Comparison of ENCODE assay signal across 8 cellular contexts in genomic region chr2:175003875-175004729, GRCh38. TPM values are rescaled to one million over a fixed set of nuclear protein-coding genes. Genes with fewer than 3 reads are reported as not detected.
DNase-seq lines count a peak whose midpoint lies in the region; ATAC-seq and TF ChIP-seq lines count a peak whose summit lies in the region.

No MANE protein-coding gene starts in this region.

- 12% methylated on average over 13 of the region's 16 CpGs for WGBS in SK-N-SH (ENCODE audit: low lambda C conversion rate)

- ATAC-seq in HCT116, result peak; percentile 50
- no peak for ATAC-seq in HG02840 (IDR thresholded peaks at IDR 0.05; ENCODE audit: low FRiP score, unreplicated experiment)

- no peak for TF ChIP-seq CTCF in HCT116 (IDR thresholded peaks at IDR 0.05 in 2 of 3, conservative IDR thresholded peaks at IDR 0.05 in 1 of 3; ENCODE audit: borderline replicate concordance in 1 of 3, insufficient read depth in 1 of 3, low read depth in 2 of 3, low read length in 2 of 3)
- TF ChIP-seq CTCF in SK-N-SH (IDR thresholded peaks at IDR 0.05), result no peak
- TF ChIP-seq CTCF in foreskin fibroblast (IDR thresholded peaks at IDR 0.05; ENCODE audit: low read depth, low read length), result no peak

- H3K9ac ChIP-seq in HCT116 (ENCODE audit: low read length), result no peak overlapping the region
- H3K9ac ChIP-seq in SK-N-SH, result peak overlapping the region; percentile 82; the same call in 1 of the 2 replicates

- H3K4me1 ChIP-seq in HCT116 (ENCODE audit: control insufficient read depth in 1 of 2, insufficient read depth in 2 of 2, low read length in 2 of 2), result peaks cover 3 to 13% of the 10 kb centered on the region in 2 experiments; a peak in 3 of 4 replicates
- H3K4me1 ChIP-seq in SK-N-SH (ENCODE audit: control insufficient read depth in 1 of 2, insufficient read depth in 2 of 2, low read depth in 1 of 2, low read length in 1 of 2), result peaks cover 0 to 29% of the 10 kb centered on the region in 2 experiments

- H3K4me2 ChIP-seq in HCT116 (ENCODE audit: low read length) (peak overlapping the region; percentile 81), SK-N-SH (peak overlapping the region; percentile 72)

- no peak for TF ChIP-seq EP300 in SK-N-SH (IDR thresholded peaks at IDR 0.05; ENCODE audit: borderline replicate concordance in 1 of 2, low read depth in 1 of 2, low read length in 1 of 2)

- H3K4me3 ChIP-seq in HCT116 (replicated peaks in 1 of 2; ENCODE audit: low read depth in 1 of 2, low read length in 2 of 2), result peak overlapping the region; percentile 48 to 60
- peak overlapping the region; percentile 70 to 88 for H3K4me3 ChIP-seq in SK-N-SH (ENCODE audit: low read depth in 2 of 2, low read length in 1 of 2)
- H3K4me3 ChIP-seq in foreskin fibroblast (ENCODE audit: low read depth in 1 of 2, low read length in 2 of 2), result peak overlapping the region; percentile 63 to 68

- H3F3A ChIP-seq in SK-N-SH (replicated peaks; ENCODE audit: insufficient read depth), result peaks cover 9% of the 10 kb centered on the region

- H3K9me2 ChIP-seq in HCT116 (ENCODE audit: insufficient read depth) (no peaks in the 10 kb centered on the region), SK-N-SH (no peaks in the 10 kb centered on the region)

- H4K20me1 ChIP-seq in HCT116 (ENCODE audit: insufficient read depth) (no peaks in the 10 kb centered on the region), SK-N-SH (ENCODE audit: insufficient read depth) (no peaks in the 10 kb centered on the region)

- TF ChIP-seq POLR2A in HCT116 (IDR thresholded peaks at IDR 0.05; ENCODE audit: borderline replicate concordance, extremely low read depth, insufficient read depth, insufficient read length), result no peak

- H2AFZ ChIP-seq in HCT116 (ENCODE audit: low read depth, low read length, poor library complexity, severe bottlenecking), result peak overlapping the region; percentile 27
- peak overlapping the region; percentile 92; the same call in 1 of the 2 replicates for H2AFZ ChIP-seq in SK-N-SH (ENCODE audit: low read depth)

- no peak overlapping the region for H3K27ac ChIP-seq in HCT116 (ENCODE audit: low read depth, low read length)
- H3K27ac ChIP-seq in SK-N-SH (ENCODE audit: low read depth in 2 of 2, low read length in 1 of 2), result peak overlapping the region; percentile 29 to 96; a peak in 3 of 4 replicates

- intact Hi-C loops in HCT116 (cut with micrococcal nuclease), result no loop called here

- H3K36me3 ChIP-seq in HCT116 (ENCODE audit: control insufficient read depth in 1 of 2, insufficient read depth in 2 of 2, low read length in 2 of 2) (no peaks in the 10 kb centered on the region), SK-N-SH (replicated peaks in 1 of 2; ENCODE audit: control insufficient read depth in 1 of 2, insufficient read depth in 2 of 2, low read length in 1 of 2) (no peaks in the 10 kb centered on the region)

- peak; percentile 66 for DNase-seq in COLO668 (lab: John Stamatoyannopoulos, UW; ENCODE audit: unreplicated experiment)
- no peak for DNase-seq in HCT116 (ENCODE audit: low read depth, low spot score)
- no peak for DNase-seq in SK-N-SH
- peak in 1 of 2 donors; percentile 45 for DNase-seq in foreskin fibroblast
- peak; percentile 69 for DNase-seq in retina
- DNase-seq in RPMI8226, result no peak
- DNase-seq in stimulated activated CD4-positive, alpha-beta T cell treated with anti-CD3 and anti-CD28 coated beads, Interleukin-1b, Interleukin-23, amount 100 ng/mL, for 48 hours, result no peak

- CTCF ChIA-PET in HCT116 (lab: Charles Lee), result interaction anchor here (1.5 kb wide), 2 partner anchors 233 to 255 kb away, joined by 3 to 5 read pairs; no protein-coding TSS in a partner anchor
- CTCF ChIA-PET in SK-N-SH (lab: Yijun Ruan, JAX), result interaction anchor here (0.8 to 4.5 kb wide), 7 partner anchors 8 to 307 kb away, joined by 3 to 29 read pairs (median 5); no protein-coding TSS in a partner anchor

- H3K9me3 ChIP-seq in HCT116 (ENCODE audit: control insufficient read depth in 1 of 2, insufficient read depth in 1 of 2, low read depth in 1 of 2, low read length in 2 of 2) (no peaks in the 10 kb centered on the region), SK-N-SH (no peaks in the 10 kb centered on the region)

- RAD21 ChIA-PET in HCT116 (lab: Charles Lee; ENCODE audit: low non-redundant PET in 1 of 2, low total read pairs in 2 of 2, uncharacterized antibody in 2 of 2, unreplicated experiment in 2 of 2), result no interaction called here

- H3K79me2 ChIP-seq in HCT116 (ENCODE audit: insufficient read depth, low read length) (no peaks in the 10 kb centered on the region), SK-N-SH (ENCODE audit: insufficient read depth) (peaks cover 38% of the 10 kb centered on the region)

- POLR2A ChIA-PET in HCT116 (lab: Charles Lee), result interaction anchor here (1.2 kb wide), 1 partner anchor 16 kb away, joined by 5 read pairs; no protein-coding TSS in a partner anchor
- POLR2A ChIA-PET in SK-N-SH (lab: Yijun Ruan, JAX), result interaction anchor here (0.7 to 1.7 kb wide), 6 partner anchors 7 to 232 kb away, joined by 3 to 14 read pairs (median 4); partner anchors contain the start of gene ATF2

- TF ChIP-seq RAD21 in HCT116 (IDR thresholded peaks at IDR 0.05; ENCODE audit: low read depth) (no peak), SK-N-SH (IDR thresholded peaks at IDR 0.05; ENCODE audit: low read length) (no peak)

- H3K27me3 ChIP-seq in HCT116 (ENCODE audit: insufficient read depth, low read length) (peaks cover 42% of the 10 kb centered on the region), SK-N-SH (ENCODE audit: insufficient read depth) (no peaks in the 10 kb centered on the region)

- BruUV-seq in HCT116 (replicated peaks; lab: Mats Ljungman, UMichigan), result no TSS peak

TF ChIP-seq in HCT116, 20 proteins besides CTCF, POLR2A, EP300 and RAD21:
- TF ChIP-seq EZH2 (IDR thresholded peaks at IDR 0.05), result no peak

TF ChIP-seq in SK-N-SH, 30 proteins besides CTCF, POLR2A, EP300 and RAD21:
- TF ChIP-seq REST (IDR thresholded peaks at IDR 0.05; ENCODE audit: low read depth, low read length), result 0 out of 2 replicates have a peak, but pooled peaks have one; percentile 13
- no peak for TF ChIP-seq NRF1 (IDR thresholded peaks at IDR 0.05; ENCODE audit: low read depth, low read length)
- peak; percentile 20; the same call in 1 of the 2 replicates for TF ChIP-seq MAX (IDR thresholded peaks at IDR 0.05; ENCODE audit: low read depth)

RNA-seq across cellular contexts. Expression of gene CHN1, which starts 1.1 kb away (rescaled TPM):
- total RNA-seq in HCT116 (2021; ENCODE audit: unreplicated experiment), result 3.6 TPM
- polyA plus RNA-seq in HCT116 (2012), result 1.7 and 1.8 TPM in 2 replicates
- polyA plus RNA-seq in SK-N-SH (2012; rRNA removed), result 31.6 and 46.9 TPM in 2 replicates
- 45.3 and 56.3 TPM in 2 replicates for polyA plus RNA-seq in SK-N-SH (2012; cell fraction: cytosol; rRNA removed)
- polyA plus RNA-seq in SK-N-SH (2012; cell fraction: nucleus; rRNA removed), result 13.8 and 27.9 TPM in 2 replicates

Comparison
In these comparisons a context has a peak if more than half of its experiments do, and no peak if none do; other contexts are left out.
1. DNase-seq: peak in COLO668 (single experiment) and retina (single experiment); none in HCT116 (single experiment), SK-N-SH (single experiment), RPMI8226 (single experiment) and stimulated activated CD4-positive, alpha-beta T cell treated with anti-CD3 and anti-CD28 coated beads, Interleukin-1b, Interleukin-23, amount 100 ng/mL, for 48 hours (single experiment).
2. Peak in every context shown above with its lines, with median percentiles within 50 percentile points of each other: H3K4me3 ChIP-seq.